14 cellular contexts compared by ENCODE assay signal in genomic region chr6:48844696-48845095, GRCh38.
DNase-seq lines count a peak whose midpoint lies in the region; ATAC-seq, FAIRE-seq and TF ChIP-seq lines count a peak whose summit lies in the region.
"Had no signal": no experiment of that assay in that cellular context is flagged by ENCODE, and none has a peak within 500 bp of the region (broad histone marks: within the 10 kb centered on the region; RNA-seq: fewer than 3 reads in every experiment).

No MANE protein-coding gene starts in this region.

- in situ Hi-C loops in SK-MEL-5 (cut with HindIII; ENCODE audit: low pct_unique_long_range_greater_than_20kb, low sequenced_read_pairs), result no loop called here
- in situ Hi-C loops in GM13977 (cut with MboI; ENCODE audit: low pct_unique_long_range_greater_than_20kb, low sequenced_read_pairs, unreplicated experiment), result no loop called here

- no peak for DNase-seq in HTR-8/SVneo (ENCODE audit: insufficient read length, low spot score)
- peak; percentile 83 for DNase-seq in SK-MEL-5 (ENCODE audit: low read depth, low spot score)
- peak; percentile 93 for DNase-seq in foreskin melanocyte
- no peak for DNase-seq in GM13977 (ENCODE audit: low spot score)
- DNase-seq in left colon, result no peak
- no peak for DNase-seq in epidermal melanocyte (ENCODE audit: insufficient read length, low spot score)
- DNase-seq: CD8-positive, alpha-beta T cell; COR-L47; H9 had no signal

- ATAC-seq in left colon, result no peak
- ATAC-seq: CD8-positive, alpha-beta T cell had no signal

- intact Hi-C loops in left colon (cut with DNase I, micrococcal nuclease), result no loop called here

- peak; percentile 40 for FAIRE-seq in HTR-8/SVneo (lab: Jason Lieb, UNC)
- FAIRE-seq: D721Med, G401.6, GM12891, GM18507, H1 had no signal

- TF ChIP-seq CTCF in GM13977 (IDR thresholded peaks at IDR 0.05; ENCODE audit: extremely low read depth, insufficient read depth, missing control alignments), result no peak

Comparison
In these comparisons a context has a peak if more than half of its experiments do, and no peak if none do; other contexts are left out.
1. DNase-seq: peak in SK-MEL-5 (single experiment) and foreskin melanocyte (single experiment); none in HTR-8/SVneo (single experiment), GM13977 (single experiment), left colon (0 of 2) and epidermal melanocyte (single experiment).